1 cellular context compared by ENCODE assay signal in genomic region chr3:137988152-137988551, GRCh38.
TF ChIP-seq lines count a peak whose summit lies in the region.

No MANE protein-coding gene starts in this region.

TF ChIP-seq in SK-N-SH, 30 proteins besides CTCF, POLR2A, EP300 and RAD21 (continued from another document):
- no peak for TF ChIP-seq REST (IDR thresholded peaks at IDR 0.05; ENCODE audit: low read depth, low read length)
- no peak for TF ChIP-seq MEF2A (IDR thresholded peaks at IDR 0.05; ENCODE audit: borderline replicate concordance, low read depth)
- TF ChIP-seq MXI1 (IDR thresholded peaks at IDR 0.05; ENCODE audit: low read depth, low read length): no peak
- TF ChIP-seq NFIC (IDR thresholded peaks at IDR 0.05; ENCODE audit: borderline replicate concordance): no peak
- no peak for TF ChIP-seq POLR2AphosphoS5 (IDR thresholded peaks at IDR 0.05; ENCODE audit: low read depth, low read length)
- TF ChIP-seq NRF1 (IDR thresholded peaks at IDR 0.05; ENCODE audit: low read depth, low read length): no peak
- TF ChIP-seq ELF1 (IDR thresholded peaks at IDR 0.05): no peak
